Comparison of ENCODE assay signal across 16 cellular contexts in genomic region chr4:101136373-101137370, GRCh38.
A peak's percentile ranks its signal among the peaks of the same experiment; 100 is the strongest.
DNase-seq lines count a peak whose midpoint lies in the region; ATAC-seq and FAIRE-seq lines count a peak whose summit lies in the region.
"Had no signal": no experiment of that assay in that cellular context is flagged by ENCODE, and none has a peak within 500 bp of the region (broad histone marks: within the 10 kb centered on the region; RNA-seq: fewer than 3 reads in every experiment).

No MANE protein-coding gene starts in this region.

- H3K4me1 Mint-ChIP-seq in CD4-positive, alpha-beta memory T cell = peaks cover 40 to 63% (median 50%) of the 10 kb centered on the region in 4 donors

- POLR2A ChIA-PET in CD4-positive, alpha-beta memory T cell (lab: Charles Lee; ENCODE audit: partially characterized antibody) = no interaction called here

- no peak overlapping the region for H3K4me3 ChIP-seq in CD4-positive, alpha-beta memory T cell (ENCODE audit: low read length in 2 of 2)
- H3K4me3 ChIP-seq: lung had no signal

- DNase-seq in CD4-positive, alpha-beta memory T cell = no peak
- no peak for DNase-seq in GM19239 (ENCODE audit: insufficient read length, low spot score)
- peak; percentile 75 for DNase-seq in NCI-H69 (lab: John Stamatoyannopoulos, UW)
- peak in 1 of 2 donors; percentile 12 for DNase-seq in left colon
- no peak for DNase-seq in nucleus accumbens (lab: John Stamatoyannopoulos, UW)
- no peak for DNase-seq in AG08396 (ENCODE audit: low spot score)
- DNase-seq in stimulated activated CD8-positive, alpha-beta memory T cell treated with anti-CD3 and anti-CD28 coated beads, Interleukin-4, amount 100 ng/mL, for 48 hours = no peak
- DNase-seq: activated T-cell treated with anti-CD3 and anti-CD28 coated beads, Interleukin-2, amount 50 U/mL, for 4 hours; CD8-positive, alpha-beta T cell; cortex of kidney; HFFc6; right cardiac atrium; stimulated activated naive CD8-positive, alpha-beta T cell treated with anti-CD3 and anti-CD28 coated beads, Interleukin-15, amount 100 ng/mL, for 72 hours had no signal

- intact Hi-C loops in CD4-positive, alpha-beta memory T cell (cut with micrococcal nuclease) = no loop called here
- intact Hi-C loops in left colon (cut with DNase I, micrococcal nuclease) = no loop called here

- peak overlapping the region in 1 of 7 donors; percentile 53 for H3K27ac Mint-ChIP-seq in CD4-positive, alpha-beta memory T cell
- H3K27ac Mint-ChIP-seq: CD8-positive, alpha-beta T cell; HFFc6 had no signal

- no peaks in the 10 kb centered on the region for H3K27me3 Mint-ChIP-seq in CD4-positive, alpha-beta memory T cell
- H3K27me3 Mint-ChIP-seq: stimulated activated naive CD8-positive, alpha-beta T cell treated with anti-CD3 and anti-CD28 coated beads, Interleukin-15, amount 100 ng/mL, for 72 hours had no signal

- FAIRE-seq in GM19239 (lab: Jason Lieb, UNC) = peak; percentile 63

- no peak overlapping the region for H3K27ac ChIP-seq in CD4-positive, alpha-beta memory T cell (ENCODE audit: low read depth, low read length)

- H3K36me3 Mint-ChIP-seq in CD4-positive, alpha-beta memory T cell = peaks cover 6 to 12% of the 10 kb centered on the region in 2 donors

- H3K36me3 ChIP-seq in CD4-positive, alpha-beta memory T cell (ENCODE audit: insufficient read depth, low read length) = no peaks in the 10 kb centered on the region

- CTCF ChIA-PET in CD4-positive, alpha-beta memory T cell (lab: Charles Lee; ENCODE audit: partially characterized antibody) = no interaction called here

- peak; percentile 95 for ATAC-seq in left colon
- ATAC-seq in GM21390 (IDR thresholded peaks at IDR 0.05; ENCODE audit: unreplicated experiment) = no peak
- ATAC-seq: activated CD4-positive, CD25-positive, alpha-beta regulatory T cell treated with anti-CD3 and anti-CD28 coated beads, Interleukin-2, amount 50 U/mL, for 24 hours; CD8-positive, alpha-beta T cell; right cardiac atrium; stimulated activated naive CD8-positive, alpha-beta T cell treated with anti-CD3 and anti-CD28 coated beads, Interleukin-15, amount 100 ng/mL, for 72 hours had no signal

- peaks cover 0 to 11% (median 3%) of the 10 kb centered on the region in 8 donors for H3K9me3 Mint-ChIP-seq in CD4-positive, alpha-beta memory T cell
- H3K9me3 Mint-ChIP-seq: activated T-cell treated with anti-CD3 and anti-CD28 coated beads, Interleukin-2, amount 50 U/mL, for 4 hours had no signal

- H3K4me1 ChIP-seq in CD4-positive, alpha-beta memory T cell (ENCODE audit: insufficient read depth, low read length) = peaks cover 21% of the 10 kb centered on the region

- H3K4me3 Mint-ChIP-seq in CD4-positive, alpha-beta memory T cell = peak overlapping the region in 6 of 8 donors; percentile 36 to 86 (median 65)
- H3K4me3 Mint-ChIP-seq: HFFc6 had no signal

- H3K27me3 ChIP-seq in CD4-positive, alpha-beta memory T cell (ENCODE audit: insufficient read depth, low read length) = no peaks in the 10 kb centered on the region

- H3K9me3 ChIP-seq in CD4-positive, alpha-beta memory T cell (ENCODE audit: control insufficient read depth in 1 of 2, low read length in 2 of 2) = no peaks in the 10 kb centered on the region
